ENCODE assay signal across 35 cellular contexts in genomic region chr5:77974576-77974975, GRCh38.
"Had no signal": no experiment of that assay in that cellular context is flagged by ENCODE, and none has a peak within 500 bp of the region (broad histone marks: within the 10 kb centered on the region; RNA-seq: fewer than 3 reads in every experiment).

No MANE protein-coding gene starts in this region.

- H3K36me3 ChIP-seq: MG63 had no signal

- H3K4me3 ChIP-seq: MG63 had no signal

- H3K9me3 ChIP-seq: MG63 had no signal

- H3K27me3 ChIP-seq: MG63 had no signal

- DNase-seq: Kasumi-1, MG63, MM.1S, MV-4-11, NCI-H1048, NCI-H1092, NCI-H1092 treated with DMSO at 0.1 percent for 48 hours, NCI-H1105, NCI-H1105 treated with DMSO at 0.1 percent for 48 hours, NCI-H1417, NCI-H1417 treated with DMSO at 0.1 percent for 48 hours, NCI-H1436, NCI-H1436 treated with DMSO at 0.1 percent for 48 hours, NCI-H146, NCI-H1694, NCI-H1694 treated with DMSO at 0.1 percent for 48 hours, NCI-H187, NCI-H187 treated with DMSO at 0.1 percent for 48 hours, NCI-H1930, NCI-H2029, NCI-H2029 treated with DMSO at 0.1 percent for 48 hours, NCI-H2081, NCI-H2081 treated with DMSO at 0.1 percent for 48 hours, NCI-H2107, NCI-H2171, NCI-H2171 treated with DMSO at 0.1 percent for 48 hours, NCI-H2227 treated with DMSO at 0.1 percent for 48 hours, NCI-H226, NCI-H345, NCI-H446, NCI-H446 treated with DMSO at 0.1 percent for 48 hours, NCI-H510A, NCI-H510A treated with DMSO at 0.1 percent for 48 hours, NCI-H524, NCI-H524 treated with DMSO at 0.1 percent for 48 hours had no signal
